Comparison of ENCODE assay signal across 26 cellular contexts in the genomic region with DNA sequence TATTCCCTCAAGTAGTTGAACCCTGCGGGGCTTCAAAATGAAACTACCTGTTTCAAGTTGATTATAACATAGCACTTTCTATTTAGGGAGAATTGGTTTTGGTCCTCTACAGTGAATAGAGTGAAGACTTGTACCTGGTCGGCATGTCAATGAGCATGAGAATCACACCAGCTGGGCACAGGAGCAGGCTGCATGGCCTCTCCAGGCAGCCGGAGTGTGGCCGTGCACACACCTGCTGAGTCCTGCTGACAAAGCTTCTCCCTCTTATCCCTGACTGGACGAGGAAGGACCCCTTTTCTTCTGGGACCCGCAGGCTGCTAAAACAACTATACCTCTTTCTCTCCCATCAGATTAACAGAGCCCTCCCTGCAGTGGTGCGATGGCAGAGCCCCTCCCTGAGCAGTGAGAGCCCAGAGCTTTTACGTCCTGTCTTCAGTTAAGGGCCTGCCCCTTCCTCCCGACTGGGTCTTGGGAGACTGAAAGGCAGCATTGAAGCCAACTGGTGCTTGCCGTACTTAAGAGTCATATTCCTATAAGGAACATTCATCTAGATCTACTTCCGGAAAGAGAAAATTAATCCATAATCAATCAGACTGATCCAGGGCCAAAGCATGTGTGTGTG.
"Had no signal": no experiment of that assay in that cellular context is flagged by ENCODE, and none has a peak within 500 bp of the region (broad histone marks: within the 10 kb centered on the region; RNA-seq: fewer than 3 reads in every experiment).

No MANE protein-coding gene starts in this region.

- H3K9me3 Mint-ChIP-seq: mesothelial cell of epicardium; naive B cell; natural killer cell; nephron progenitor cell; stimulated activated naive CD8-positive, alpha-beta T cell treated with anti-CD3 and anti-CD28 coated beads, Interleukin-15, amount 100 ng/mL, for 72 hours; type B pancreatic cell had no signal

- H3K27me3 Mint-ChIP-seq: stimulated activated naive CD8-positive, alpha-beta T cell treated with anti-CD3 and anti-CD28 coated beads, Interleukin-15, amount 100 ng/mL, for 72 hours had no signal

- H3K9me3 ChIP-seq: left ventricle myocardium inferior, ovary, prostate gland, tibial nerve, uterus had no signal

- H3K27ac Mint-ChIP-seq: mesothelial cell of epicardium, naive B cell, natural killer cell, nephron progenitor cell, type B pancreatic cell had no signal

- H3K36me3 Mint-ChIP-seq: mesothelial cell of epicardium, naive B cell, natural killer cell, type B pancreatic cell had no signal

- H3K36me3 ChIP-seq: left ventricle myocardium inferior, ovary, prostate gland, tibial nerve, uterus had no signal

- H3K4me1 Mint-ChIP-seq: mesothelial cell of epicardium; naive B cell; natural killer cell; stimulated activated naive CD8-positive, alpha-beta T cell treated with anti-CD3 and anti-CD28 coated beads, Interleukin-15, amount 100 ng/mL, for 72 hours had no signal

- H2AFZ ChIP-seq: hepatocyte had no signal

- H3K27me3 ChIP-seq: hepatocyte, ovary, tibial nerve, uterus had no signal

- H3K4me3 ChIP-seq: hepatocyte, left ventricle myocardium inferior, lung, ovary, prostate gland, skin epidermis, tibial nerve, uterus had no signal

- H3K4me1 ChIP-seq: left ventricle myocardium inferior, prostate gland, tibial nerve, uterus had no signal

- H3K4me3 Mint-ChIP-seq: mesothelial cell of epicardium; naive B cell; natural killer cell; nephron progenitor cell; stimulated activated naive CD8-positive, alpha-beta T cell treated with anti-CD3 and anti-CD28 coated beads, Interleukin-15, amount 100 ng/mL, for 72 hours; type B pancreatic cell had no signal

- H3K27ac ChIP-seq: hepatocyte, left ventricle myocardium inferior, ovary, prostate gland, skin epidermis, tibial nerve, uterus had no signal

- H3K79me2 ChIP-seq: hepatocyte had no signal

- H3K4me2 ChIP-seq: hepatocyte had no signal

- ATAC-seq: natural killer cell, right cardiac atrium, sciatic nerve had no signal

- DNase-seq: islet precursor cell; left ventricle myocardium inferior; mesendoderm; naive B cell; natural killer cell; nephron progenitor cell; ovary; posterior cingulate gyrus; retina; right cardiac atrium; stimulated activated CD4-positive, alpha-beta T cell treated with anti-CD3 and anti-CD28 coated beads, Interleukin-12 subunit alpha, Interleukin-12 subunit beta, amount 100 ng/mL, for 4 hours; stimulated activated CD4-positive, alpha-beta T cell treated with anti-CD3 and anti-CD28 coated beads, Interleukin-15, amount 100 ng/mL, for 24 hours; stimulated activated CD4-positive, alpha-beta T cell treated with anti-CD3 and anti-CD28 coated beads, Interleukin-2, amount 100 ng/mL, for 24 hours; stimulated activated CD4-positive, alpha-beta T cell treated with anti-CD3 and anti-CD28 coated beads, Interleukin-4, amount 100 ng/mL, for 1 hour; stimulated activated naive CD4-positive, alpha-beta T cell treated with Interleukin-2 at 50 U/mL for 16 hours; stimulated activated naive CD8-positive, alpha-beta T cell treated with anti-CD3 and anti-CD28 coated beads, Interleukin-15, amount 100 ng/mL, for 72 hours; substantia nigra; uterus had no signal
